ENCODE assay signal across 8 cellular contexts in the genomic region with DNA sequence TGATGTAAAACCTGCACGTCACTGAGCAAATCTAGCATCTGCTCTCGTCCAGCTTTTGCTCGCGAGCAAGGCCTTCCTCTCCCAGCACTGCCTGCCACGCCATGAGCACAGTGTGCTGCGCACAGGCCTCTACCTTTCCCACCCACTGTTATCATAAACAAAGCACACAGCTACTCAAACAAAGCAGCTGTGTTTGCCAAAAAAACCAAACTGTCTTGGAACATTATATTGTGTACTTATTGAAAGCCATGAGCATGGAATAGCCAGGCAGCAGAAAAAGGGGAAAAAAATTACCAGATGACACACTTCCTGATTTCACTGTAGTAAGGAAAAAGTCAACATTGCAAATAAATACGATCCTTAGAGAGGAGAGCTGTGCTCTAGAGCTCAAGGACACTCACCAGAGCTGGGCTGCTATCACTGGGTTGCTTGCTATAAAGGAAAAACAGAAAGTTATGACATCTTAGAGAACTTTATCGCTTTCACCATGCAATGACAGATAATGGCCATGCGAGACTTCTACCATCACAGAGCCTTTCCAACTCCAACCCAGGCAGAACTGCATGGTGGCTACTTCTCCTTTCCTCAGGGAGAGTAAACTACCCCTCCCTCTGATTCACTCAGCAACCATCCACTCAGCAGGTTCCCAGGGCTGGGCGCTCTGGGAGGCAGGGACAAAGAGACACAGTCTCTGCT.
DNase-seq lines count a peak whose midpoint lies in the region; ATAC-seq and TF ChIP-seq lines count a peak whose summit lies in the region.

No MANE protein-coding gene starts in this region.

- no peaks in the 10 kb centered on the region for H3K36me3 ChIP-seq in neural progenitor cell

- POLR2A ChIA-PET in activated CD4-positive, alpha-beta memory T cell treated with anti-CD3 and anti-CD28 coated beads for 36 hours (lab: Charles Lee) = no interaction called here

- H3K9ac ChIP-seq in neural progenitor cell = no peak overlapping the region

- peak overlapping the region; percentile 68 for H3K27ac Mint-ChIP-seq in chondrocyte (ENCODE audit: unreplicated experiment)
- peak overlapping the region; percentile 26 for H3K27ac Mint-ChIP-seq in neural progenitor cell
- H3K27ac Mint-ChIP-seq in activated CD4-positive, alpha-beta memory T cell treated with anti-CD3 and anti-CD28 coated beads for 36 hours = no peak overlapping the region

- H3K27me3 Mint-ChIP-seq in chondrocyte (ENCODE audit: low read depth) = no peaks in the 10 kb centered on the region
- peaks cover 2% of the 10 kb centered on the region for H3K27me3 Mint-ChIP-seq in neural progenitor cell (ENCODE audit: insufficient read depth, low read depth)
- peaks cover 3% of the 10 kb centered on the region for H3K27me3 Mint-ChIP-seq in activated CD4-positive, alpha-beta memory T cell treated with anti-CD3 and anti-CD28 coated beads for 36 hours

- no peaks in the 10 kb centered on the region for H3F3A ChIP-seq in neural progenitor cell (ENCODE audit: low read depth)

- H3K36me3 Mint-ChIP-seq in chondrocyte (ENCODE audit: low read depth) (no peaks in the 10 kb centered on the region), neural progenitor cell (no peaks in the 10 kb centered on the region)
- no peaks in the 10 kb centered on the region for H3K36me3 Mint-ChIP-seq in activated CD4-positive, alpha-beta memory T cell treated with anti-CD3 and anti-CD28 coated beads for 36 hours

- H3K4me1 ChIP-seq in neural progenitor cell = no peaks in the 10 kb centered on the region

- no peak overlapping the region for H2AFZ ChIP-seq in neural progenitor cell (replicated peaks)

- no peak overlapping the region for H3K27ac ChIP-seq in neural progenitor cell

- CTCF ChIA-PET in activated CD4-positive, alpha-beta memory T cell treated with anti-CD3 and anti-CD28 coated beads for 36 hours (lab: Charles Lee) = no interaction called here

- ATAC-seq in GM21825 (IDR thresholded peaks at IDR 0.05; ENCODE audit: unreplicated experiment) (no peak), GM21528 (IDR thresholded peaks at IDR 0.05; ENCODE audit: low FRiP score, unreplicated experiment) (no peak)

- H3K4me3 Mint-ChIP-seq in chondrocyte (ENCODE audit: unreplicated experiment) (no peak overlapping the region), neural progenitor cell (peak overlapping the region; percentile 16)
- no peak overlapping the region for H3K4me3 Mint-ChIP-seq in activated CD4-positive, alpha-beta memory T cell treated with anti-CD3 and anti-CD28 coated beads for 36 hours

- no peaks in the 10 kb centered on the region for H3K9me3 ChIP-seq in neural progenitor cell (ENCODE audit: low read depth)

- intact Hi-C loops in activated CD4-positive, alpha-beta memory T cell treated with anti-CD3 and anti-CD28 coated beads for 36 hours (cut with micrococcal nuclease) = no loop called here

- no peak overlapping the region for H3K4me3 ChIP-seq in neural progenitor cell

- H3K4me1 Mint-ChIP-seq in chondrocyte (ENCODE audit: low read depth) (peaks cover 55% of the 10 kb centered on the region), neural progenitor cell (peaks cover 28% of the 10 kb centered on the region)
- H3K4me1 Mint-ChIP-seq in activated CD4-positive, alpha-beta memory T cell treated with anti-CD3 and anti-CD28 coated beads for 36 hours (ENCODE audit: low read depth) = no peaks in the 10 kb centered on the region

- no peaks in the 10 kb centered on the region for H4K20me1 ChIP-seq in neural progenitor cell (ENCODE audit: low read depth)

- H3K79me2 ChIP-seq in neural progenitor cell (ENCODE audit: low read depth) = no peaks in the 10 kb centered on the region

- no peak overlapping the region for H3K4me2 ChIP-seq in neural progenitor cell

- H3K9me3 Mint-ChIP-seq in chondrocyte (ENCODE audit: low read depth) (no peaks in the 10 kb centered on the region), neural progenitor cell (no peaks in the 10 kb centered on the region)
- H3K9me3 Mint-ChIP-seq in activated CD4-positive, alpha-beta memory T cell treated with anti-CD3 and anti-CD28 coated beads for 36 hours = no peaks in the 10 kb centered on the region

- no peaks in the 10 kb centered on the region for H3K27me3 ChIP-seq in neural progenitor cell

- TF ChIP-seq CTCF in chondrocyte (IDR thresholded peaks at IDR 0.05) (no peak), neural progenitor cell (IDR thresholded peaks at IDR 0.05) (no peak)

- DNase-seq in GM03348 (ENCODE audit: low spot score) (peak; percentile 28), NCI-H2196 treated with DMSO at 0.1 percent for 48 hours (lab: John Stamatoyannopoulos, UW; ENCODE audit: unreplicated experiment) (peak; percentile 76), chondrocyte (ENCODE audit: low spot score) (no peak), neural progenitor cell (ENCODE audit: low spot score) (no peak), SKM-1 treated with dmso at 0.1 percent for 144 hours (lab: John Stamatoyannopoulos, UW; ENCODE audit: unreplicated experiment) (no peak)
- DNase-seq in activated CD4-positive, alpha-beta memory T cell treated with anti-CD3 and anti-CD28 coated beads for 36 hours = no peak

Comparison
In these comparisons a context has a peak if more than half of its experiments do, and no peak if none do; other contexts are left out.
1. DNase-seq: peak in GM03348 (single experiment) and NCI-H2196 treated with DMSO at 0.1 percent for 48 hours (single experiment); none in chondrocyte (single experiment), neural progenitor cell (single experiment), activated CD4-positive, alpha-beta memory T cell treated with anti-CD3 and anti-CD28 coated beads for 36 hours (single experiment) and SKM-1 treated with dmso at 0.1 percent for 144 hours (single experiment).